ENCODE assay signal across 14 cellular contexts in the genomic region with DNA sequence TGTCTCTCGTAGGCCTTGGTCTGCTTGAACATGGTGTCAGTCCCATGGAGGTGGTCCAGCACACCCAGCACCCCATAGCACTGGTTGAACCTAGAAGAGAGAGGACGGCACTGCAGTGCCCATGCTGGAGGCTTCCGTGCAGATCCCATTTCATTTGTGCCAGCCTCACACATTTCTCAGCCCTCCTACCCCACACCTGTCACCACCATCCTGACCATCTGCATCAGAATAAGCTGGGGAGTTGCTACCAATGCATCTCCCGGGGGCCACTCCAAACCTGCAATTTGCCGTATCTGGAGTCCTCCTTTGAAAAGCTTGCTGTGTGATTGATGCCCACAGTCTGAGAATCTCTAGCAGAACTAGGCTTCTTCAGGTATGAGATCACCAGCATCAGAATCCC. TPM values are rescaled to one million over a fixed set of nuclear protein-coding genes. Genes with fewer than 3 reads are reported as not detected.
DNase-seq lines count a peak whose midpoint lies in the region; ATAC-seq and TF ChIP-seq lines count a peak whose summit lies in the region.
"Had no signal": no experiment of that assay in that cellular context is flagged by ENCODE, and none has a peak within 500 bp of the region (broad histone marks: within the 10 kb centered on the region; RNA-seq: fewer than 3 reads in every experiment).

No MANE protein-coding gene starts in this region.

- no peak overlapping the region for H3K4me3 Mint-ChIP-seq in stimulated activated naive CD8-positive, alpha-beta T cell treated with anti-CD3 and anti-CD28 coated beads, Interleukin-15, amount 100 ng/mL, for 72 hours
- no peak overlapping the region for H3K4me3 Mint-ChIP-seq in central memory CD8-positive, alpha-beta T cell
- H3K4me3 Mint-ChIP-seq: CD4-positive, alpha-beta memory T cell had no signal

- peaks cover 14% of the 10 kb centered on the region for H3K36me3 Mint-ChIP-seq in central memory CD8-positive, alpha-beta T cell (ENCODE audit: insufficient read depth)

- H2AFZ ChIP-seq in smooth muscle cell (ENCODE audit: low read depth), result no peak overlapping the region

- no peaks in the 10 kb centered on the region for H3K9me3 Mint-ChIP-seq in stimulated activated naive CD8-positive, alpha-beta T cell treated with anti-CD3 and anti-CD28 coated beads, Interleukin-15, amount 100 ng/mL, for 72 hours
- no peaks in the 10 kb centered on the region for H3K9me3 Mint-ChIP-seq in central memory CD8-positive, alpha-beta T cell
- H3K9me3 Mint-ChIP-seq: CD4-positive, alpha-beta memory T cell had no signal

- peak; percentile 30 for ATAC-seq in stimulated activated naive CD8-positive, alpha-beta T cell treated with anti-CD3 and anti-CD28 coated beads, Interleukin-15, amount 100 ng/mL, for 72 hours
- no peak for ATAC-seq in stimulated activated naive CD8-positive, alpha-beta T cell treated with anti-CD3 and anti-CD28 coated beads, Interleukin-15, Interleukin-2, amounts not matched to agents 100 U/mL and 50 U/mL, for 24 hours
- ATAC-seq in central memory CD8-positive, alpha-beta T cell (replicated peaks; ENCODE audit: extremely low read depth, poor library complexity, severe bottlenecking), result no peak
- ATAC-seq in sciatic nerve, result no peak

- DNase-seq in stimulated activated naive CD8-positive, alpha-beta T cell treated with anti-CD3 and anti-CD28 coated beads, Interleukin-15, amount 100 ng/mL, for 72 hours, result no peak
- no peak for DNase-seq in stimulated activated naive CD8-positive, alpha-beta T cell treated with anti-CD3 and anti-CD28 coated beads, Interleukin-15, Interleukin-2, amounts not matched to agents 100 U/mL and 50 U/mL, for 24 hours
- no peak for DNase-seq in central memory CD8-positive, alpha-beta T cell (ENCODE audit: low spot score in 2 of 2)
- DNase-seq in sciatic nerve (ENCODE audit: low spot score) (peak; percentile 26), posterior vena cava (ENCODE audit: low spot score) (no peak), smooth muscle cell (lab: John Stamatoyannopoulos, UW; ENCODE audit: unreplicated experiment) (no peak), AG08395 (ENCODE audit: low spot score) (no peak)
- DNase-seq: CD4-positive, alpha-beta memory T cell; DMS79 treated with DMSO at 0.1 percent for 48 hours; NCI-H1048; NCI-H146; NCI-H2081 treated with DMSO at 0.1 percent for 48 hours; NCI-H510A had no signal

- no peak overlapping the region for H3K27ac ChIP-seq in smooth muscle cell (ENCODE audit: low read depth)
- H3K27ac ChIP-seq: KMS-11 had no signal

- H3K27me3 ChIP-seq in smooth muscle cell (ENCODE audit: low read depth), result no peaks in the 10 kb centered on the region

- no peak overlapping the region for H3K9ac ChIP-seq in smooth muscle cell (ENCODE audit: low read depth)
- H3K9ac ChIP-seq: KMS-11 had no signal

- H3K4me1 ChIP-seq in smooth muscle cell (ENCODE audit: low read depth), result peaks cover 9% of the 10 kb centered on the region

- H3K27me3 Mint-ChIP-seq in stimulated activated naive CD8-positive, alpha-beta T cell treated with anti-CD3 and anti-CD28 coated beads, Interleukin-15, amount 100 ng/mL, for 72 hours, result no peaks in the 10 kb centered on the region
- no peaks in the 10 kb centered on the region for H3K27me3 Mint-ChIP-seq in central memory CD8-positive, alpha-beta T cell
- H3K27me3 Mint-ChIP-seq: CD4-positive, alpha-beta memory T cell had no signal

- H3F3A ChIP-seq in smooth muscle cell (ENCODE audit: low read depth), result no peaks in the 10 kb centered on the region

- intact Hi-C loops in sciatic nerve (cut with DNase I) (no loop called here), posterior vena cava (cut with DNase I) (no loop called here)

- peak overlapping the region; percentile 52 to 54 for H3K27ac Mint-ChIP-seq in stimulated activated naive CD8-positive, alpha-beta T cell treated with anti-CD3 and anti-CD28 coated beads, Interleukin-15, amount 100 ng/mL, for 72 hours
- peak overlapping the region; percentile 78 for H3K27ac Mint-ChIP-seq in central memory CD8-positive, alpha-beta T cell (ENCODE audit: low read depth)

- WGBS in smooth muscle cell (ENCODE audit: low lambda C conversion rate), result 97% methylated on average over 5 of the region's 5 CpGs

- no peak overlapping the region for H3K4me3 ChIP-seq in smooth muscle cell

- no peak for TF ChIP-seq CTCF in smooth muscle cell (IDR thresholded peaks at IDR 0.05; ENCODE audit: borderline replicate concordance, insufficient read depth, poor library complexity, severe bottlenecking)

- H4K20me1 ChIP-seq in smooth muscle cell (ENCODE audit: low read depth), result no peaks in the 10 kb centered on the region

- H3K4me2 ChIP-seq in smooth muscle cell, result no peak overlapping the region
- H3K4me2 ChIP-seq: KMS-11 had no signal

- H3K4me1 Mint-ChIP-seq in stimulated activated naive CD8-positive, alpha-beta T cell treated with anti-CD3 and anti-CD28 coated beads, Interleukin-15, amount 100 ng/mL, for 72 hours, result peaks cover 22% of the 10 kb centered on the region
- peaks cover 38% of the 10 kb centered on the region for H3K4me1 Mint-ChIP-seq in central memory CD8-positive, alpha-beta T cell

- H3K9me3 ChIP-seq in smooth muscle cell (replicated peaks; ENCODE audit: low read depth), result no peaks in the 10 kb centered on the region

- no peaks in the 10 kb centered on the region for H3K79me2 ChIP-seq in smooth muscle cell (ENCODE audit: low read depth)

- H3K36me3 ChIP-seq in smooth muscle cell (ENCODE audit: low read depth), result no peaks in the 10 kb centered on the region

RNA-seq across cellular contexts. Expression of a gene that starts 30.0 kb away (rescaled TPM):
- total RNA-seq in sciatic nerve (60.9 TPM), posterior vena cava (10 to 100 TPM; 19.2 to 30.1 TPM), smooth muscle cell (2.0 and 6.3 TPM in 2 replicates)
- 2.5 and 4.0 TPM in 2 replicates for polyA plus RNA-seq in smooth muscle cell

RNA-seq across cellular contexts. Expression of a gene that starts 38.0 kb away (rescaled TPM):
- total RNA-seq in sciatic nerve (45.3 TPM), posterior vena cava (10 to 100 TPM; 46.5 to 47.1 TPM), smooth muscle cell (76.4 and 85.0 TPM in 2 replicates)
- polyA plus RNA-seq in smooth muscle cell, result 49.5 and 54.9 TPM in 2 replicates
